In the genomic region with DNA sequence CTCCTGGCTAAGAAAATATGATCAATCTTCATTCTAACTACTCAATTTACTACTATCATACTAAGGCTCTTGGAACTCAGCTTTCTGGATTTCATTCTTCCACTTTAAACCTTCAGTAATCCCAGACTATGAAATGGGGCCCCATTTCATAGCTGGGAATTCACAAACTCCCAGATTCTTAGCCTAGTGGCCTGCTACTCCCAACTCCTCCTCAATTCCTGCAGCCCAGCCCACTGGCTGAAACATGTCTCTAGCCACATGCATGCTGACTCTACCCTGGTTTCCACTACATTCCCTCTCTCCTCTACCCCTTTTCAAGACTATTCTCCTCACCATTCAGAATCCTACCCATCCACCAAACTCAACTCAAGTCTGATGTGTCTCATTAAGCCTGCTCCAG, we compare ENCODE assay signal across 1 cellular context.
TF ChIP-seq lines count a peak whose summit lies in the region.

No MANE protein-coding gene starts in this region.

TF ChIP-seq in SK-N-SH treated with all-trans-retinoic acid at 6 μM for 48 hours, 23 proteins besides CTCF, POLR2A, EP300 and RAD21 (continued from another document):
- TF ChIP-seq, protein P1, sequence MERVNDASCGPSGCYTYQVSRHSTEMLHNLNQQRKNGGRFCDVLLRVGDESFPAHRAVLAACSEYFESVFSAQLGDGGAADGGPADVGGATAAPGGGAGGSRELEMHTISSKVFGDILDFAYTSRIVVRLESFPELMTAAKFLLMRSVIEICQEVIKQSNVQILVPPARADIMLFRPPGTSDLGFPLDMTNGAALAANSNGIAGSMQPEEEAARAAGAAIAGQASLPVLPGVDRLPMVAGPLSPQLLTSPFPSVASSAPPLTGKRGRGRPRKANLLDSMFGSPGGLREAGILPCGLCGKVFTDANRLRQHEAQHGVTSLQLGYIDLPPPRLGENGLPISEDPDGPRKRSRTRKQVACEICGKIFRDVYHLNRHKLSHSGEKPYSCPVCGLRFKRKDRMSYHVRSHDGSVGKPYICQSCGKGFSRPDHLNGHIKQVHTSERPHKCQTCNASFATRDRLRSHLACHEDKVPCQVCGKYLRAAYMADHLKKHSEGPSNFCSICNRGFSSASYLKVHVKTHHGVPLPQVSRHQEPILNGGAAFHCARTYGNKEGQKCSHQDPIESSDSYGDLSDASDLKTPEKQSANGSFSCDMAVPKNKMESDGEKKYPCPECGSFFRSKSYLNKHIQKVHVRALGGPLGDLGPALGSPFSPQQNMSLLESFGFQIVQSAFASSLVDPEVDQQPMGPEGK (CRISPR knock-in tag; IDR thresholded peaks at IDR 0.05; ENCODE audit: borderline replicate concordance): no peak
- TF ChIP-seq ZNF565 (CRISPR knock-in tag; conservative IDR thresholded peaks at IDR 0.05; ENCODE audit: low read depth): no peak
- TF ChIP-seq GLIS3 (CRISPR knock-in tag; IDR thresholded peaks at IDR 0.05): no peak
- TF ChIP-seq RARB (CRISPR knock-in tag; IDR thresholded peaks at IDR 0.05): no peak
- TF ChIP-seq, protein P2, sequence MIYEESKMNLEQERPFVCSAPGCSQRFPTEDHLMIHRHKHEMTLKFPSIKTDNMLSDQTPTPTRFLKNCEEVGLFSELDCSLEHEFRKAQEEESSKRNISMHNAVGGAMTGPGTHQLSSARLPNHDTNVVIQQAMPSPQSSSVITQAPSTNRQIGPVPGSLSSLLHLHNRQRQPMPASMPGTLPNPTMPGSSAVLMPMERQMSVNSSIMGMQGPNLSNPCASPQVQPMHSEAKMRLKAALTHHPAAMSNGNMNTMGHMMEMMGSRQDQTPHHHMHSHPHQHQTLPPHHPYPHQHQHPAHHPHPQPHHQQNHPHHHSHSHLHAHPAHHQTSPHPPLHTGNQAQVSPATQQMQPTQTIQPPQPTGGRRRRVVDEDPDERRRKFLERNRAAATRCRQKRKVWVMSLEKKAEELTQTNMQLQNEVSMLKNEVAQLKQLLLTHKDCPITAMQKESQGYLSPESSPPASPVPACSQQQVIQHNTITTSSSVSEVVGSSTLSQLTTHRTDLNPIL (CRISPR knock-in tag; IDR thresholded peaks at IDR 0.05; ENCODE audit: low read depth): no peak
